In the genomic region with DNA sequence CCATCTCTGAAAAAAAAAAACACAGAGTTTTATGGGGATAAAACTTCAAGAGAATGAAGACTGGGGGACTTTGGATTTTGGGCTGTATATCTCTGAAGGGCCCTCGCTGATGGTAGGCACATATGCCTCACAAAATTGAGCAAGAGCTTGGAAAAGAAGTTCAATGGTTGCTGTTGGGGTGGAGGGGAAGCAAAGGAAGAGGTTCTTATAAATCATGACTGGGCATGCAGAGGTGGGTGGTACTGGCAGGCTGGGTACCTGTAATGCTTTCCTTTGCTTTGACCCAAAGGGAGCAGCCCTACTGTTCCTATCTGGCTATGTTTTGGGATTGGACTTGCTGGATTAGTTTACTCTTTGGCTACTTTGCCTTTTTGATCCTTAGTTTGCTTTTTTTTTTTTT, we compare ENCODE assay signal across 8 cellular contexts. TPM values are rescaled to one million over a fixed set of nuclear protein-coding genes. Genes with fewer than 3 reads are reported as not detected.
"Had no signal": no experiment of that assay in that cellular context is flagged by ENCODE, and none has a peak within 500 bp of the region (broad histone marks: within the 10 kb centered on the region; RNA-seq: fewer than 3 reads in every experiment).

No MANE protein-coding gene starts in this region.

- DNase-seq: GM23248, H9, HCEC 1CT, IMR-90 had no signal

- H3K4me3 ChIP-seq: GM23248 had no signal

- H3K27ac ChIP-seq: GM23248 had no signal

- H3K4me3 Mint-ChIP-seq: H9 had no signal

- FAIRE-seq: H1, H54, HTR-8/SVneo had no signal

- H2AFZ ChIP-seq: GM23248 had no signal

- H3K9ac ChIP-seq: GM23248 had no signal

RNA-seq across cellular contexts. Expression of a gene that starts 6.0 kb away (rescaled TPM):
- total RNA-seq: GM23248, HT-29, IMR-90 had no signal
- polyA plus RNA-seq: GM23248, IMR-90 had no signal

RNA-seq across cellular contexts. Expression of a gene that starts 52.0 kb away (rescaled TPM):
- total RNA-seq: HT-29 had no signal
